ENCODE assay signal across 20 cellular contexts in the genomic region with DNA sequence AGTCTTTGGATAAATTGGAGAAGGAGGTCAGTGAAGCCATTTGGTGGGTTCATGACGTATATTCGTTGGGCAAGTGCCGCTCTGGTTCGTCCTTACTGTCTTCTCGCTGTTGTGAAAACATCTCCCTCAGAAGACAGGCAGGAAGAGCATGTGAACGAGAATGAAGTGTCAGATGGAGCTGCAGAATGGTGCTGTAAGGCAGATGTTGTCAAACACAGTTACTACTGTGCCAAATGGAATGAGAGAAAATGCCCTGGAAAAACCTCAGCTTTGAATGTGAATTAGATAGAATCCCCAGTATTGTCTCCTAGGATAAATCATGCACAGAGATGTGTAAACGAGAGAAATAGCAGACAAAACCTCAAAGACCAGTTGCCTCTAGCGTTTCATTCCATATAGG.
A peak's percentile ranks its signal among the peaks of the same experiment; 100 is the strongest.
DNase-seq lines count a peak whose midpoint lies in the region; ATAC-seq lines count a peak whose summit lies in the region.
"Had no signal": no experiment of that assay in that cellular context is flagged by ENCODE, and none has a peak within 500 bp of the region (broad histone marks: within the 10 kb centered on the region; RNA-seq: fewer than 3 reads in every experiment).

No MANE protein-coding gene starts in this region.

- ATAC-seq in HG03039 (IDR thresholded peaks at IDR 0.05; ENCODE audit: unreplicated experiment) = no peak

- DNase-seq in EL (peak; percentile 14), NCI-H446 treated with DMSO at 0.1 percent for 48 hours (lab: John Stamatoyannopoulos, UW) (peak; percentile 41), fibroblast of peridontal ligament (ENCODE audit: extremely low read depth) (peak; percentile 24), putamen (ENCODE audit: low spot score) (peak; percentile 21), SKM-1 treated with dmso at 0.1 percent for 144 hours (lab: John Stamatoyannopoulos, UW; ENCODE audit: unreplicated experiment) (no peak), G401 (ENCODE audit: low spot score) (no peak)
- DNase-seq: activated CD4-positive, alpha-beta T cell treated with anti-CD3 and anti-CD28 coated beads, Interleukin-2, amount 10 ng/mL, durations not matched to agents 24 days and 14 days; activated CD8-positive, alpha-beta memory T cell treated with anti-CD3 and anti-CD28 coated beads, Interleukin-2, amount 50 U/mL, for 4 hours; activated effector memory CD4-positive, alpha-beta T cell treated with Interleukin-2 at 50 U/mL for 16 hours; AML-193; Caco-2; foreskin keratinocyte; kidney; MG63; naive B cell; NCI-H146; OCI-M1; SIG-M5; stimulated activated naive CD4-positive, alpha-beta T cell treated with Interleukin-2 at 50 U/mL for 16 hours had no signal

- in situ Hi-C loops in G401 (cut with HindIII; ENCODE audit: low sequenced_read_pairs) = no loop called here

Comparison
In these comparisons a context has a peak if more than half of its experiments do, and no peak if none do; other contexts are left out.
1. DNase-seq: peak in EL (single experiment), NCI-H446 treated with DMSO at 0.1 percent for 48 hours (single experiment), fibroblast of peridontal ligament (single experiment) and putamen (single experiment); none in SKM-1 treated with dmso at 0.1 percent for 144 hours (single experiment) and G401 (single experiment).